In genomic region chr15:52383100-52383588, GRCh38 we compare ENCODE assay signal across 10 cellular contexts.
A peak's percentile ranks its signal among the peaks of the same experiment; 100 is the strongest.
DNase-seq lines count a peak whose midpoint lies in the region; ATAC-seq and TF ChIP-seq lines count a peak whose summit lies in the region.
"Had no signal": no experiment of that assay in that cellular context is flagged by ENCODE, and none has a peak within 500 bp of the region (broad histone marks: within the 10 kb centered on the region; RNA-seq: fewer than 3 reads in every experiment).

No MANE protein-coding gene starts in this region.

- H2BK120ac ChIP-seq in IMR-90 (ENCODE audit: low read depth, low read length): no peak overlapping the region

- in situ Hi-C loops in IMR-90 (cut with MboI; ENCODE audit: low sequenced_read_pairs): no loop called here

- no peak overlapping the region for H2BK5ac ChIP-seq in IMR-90 (ENCODE audit: low read depth, low read length, poor library complexity, severe bottlenecking)

- CTCF ChIA-PET in IMR-90 (lab: Yijun Ruan, JAX): no interaction called here

- DNase-seq in IMR-90 (peak; percentile 45), pulmonary artery endothelial cell (ENCODE audit: low read depth, low spot score) (peak; percentile 8), NCI-H524 (lab: John Stamatoyannopoulos, UW) (no peak), esophagus squamous epithelium (lab: John Stamatoyannopoulos, UW) (no peak)
- DNase-seq: NCI-H1436 treated with DMSO at 0.1 percent for 48 hours had no signal

- H2AFZ ChIP-seq in IMR-90 (replicated peaks; ENCODE audit: low read length, poor library complexity): no peak overlapping the region

- peaks cover 15% of the 10 kb centered on the region for H3K36me3 ChIP-seq in IMR-90 (ENCODE audit: control insufficient read depth, insufficient read depth, low read length)
- H3K36me3 ChIP-seq in esophagus squamous epithelium: peaks cover 0 to 80% (median 4%) of the 10 kb centered on the region in 3 donors

- H3K14ac ChIP-seq in IMR-90 (replicated peaks; ENCODE audit: low read depth, low read length): no peak overlapping the region

- WGBS in IMR-90 (ENCODE audit: extremely low coverage in 2 of 2, insufficient read length in 1 of 2), 2 experiments: no CpG with 5 or more reads among the region's 2 CpGs
- 82 to 84% methylated on average over 2 of the region's 2 CpGs for WGBS in esophagus squamous epithelium, 2 donors

- H2AK9ac ChIP-seq in IMR-90 (replicated peaks; ENCODE audit: low read depth, low read length, poor library complexity): no peak overlapping the region

- TF ChIP-seq RAD21 in IMR-90 (IDR thresholded peaks at IDR 0.05; ENCODE audit: low read length): no peak

- intact Hi-C loops in IMR-90 (cut with micrococcal nuclease): no loop called here
- intact Hi-C loops in esophagus squamous epithelium (cut with DNase I): no loop called here

- no peak overlapping the region for H3K4ac ChIP-seq in IMR-90 (ENCODE audit: low read depth, low read length)

- no peak overlapping the region for H2BK15ac ChIP-seq in IMR-90 (ENCODE audit: low read depth, low read length)

- no peaks in the 10 kb centered on the region for H4K20me1 ChIP-seq in IMR-90 (ENCODE audit: insufficient read depth, low read length)

- no peaks in the 10 kb centered on the region for H3K9me3 ChIP-seq in IMR-90 (ENCODE audit: control insufficient read depth, insufficient read depth, low read length)
- no peaks in the 10 kb centered on the region for H3K9me3 ChIP-seq in esophagus squamous epithelium
- H3K9me3 ChIP-seq: thoracic aorta had no signal

- H2AK5ac ChIP-seq in IMR-90 (ENCODE audit: low read depth, low read length): no peak overlapping the region

- peaks cover 3% of the 10 kb centered on the region; the same call in 1 of the 2 replicates for H3K4me1 ChIP-seq in IMR-90 (ENCODE audit: control insufficient read depth, insufficient read depth, low read length)
- no peaks in the 10 kb centered on the region for H3K4me1 ChIP-seq in esophagus squamous epithelium

- H3K9ac ChIP-seq in IMR-90 (ENCODE audit: low read depth, low read length): no peak overlapping the region

- H3K9me1 ChIP-seq in IMR-90 (ENCODE audit: insufficient read depth, low read length): peaks cover 5% of the 10 kb centered on the region; the same call in 1 of the 2 replicates

- TF ChIP-seq POLR2A in IMR-90 (IDR thresholded peaks at IDR 0.05; ENCODE audit: low read depth, low read length) (no peak), esophagus squamous epithelium (IDR thresholded peaks at IDR 0.05) (no peak)

- no peak overlapping the region for H4K91ac ChIP-seq in IMR-90 (ENCODE audit: insufficient read depth, low read depth, low read length)

- no TSS peak for BruUV-seq in IMR-90 (replicated peaks; lab: Mats Ljungman, UMichigan)

- H3K4me3 ChIP-seq in IMR-90 (ENCODE audit: insufficient read depth, low read depth, low read length) (no peak overlapping the region), esophagus squamous epithelium (no peak overlapping the region)
- H3K4me3 ChIP-seq: thoracic aorta had no signal

- H3K18ac ChIP-seq in IMR-90 (ENCODE audit: low read depth, low read length): no peak overlapping the region

- no peak overlapping the region for H3K23ac ChIP-seq in IMR-90 (ENCODE audit: low read depth, low read length)

- ATAC-seq in GM19025 (IDR thresholded peaks at IDR 0.05; ENCODE audit: low read depth, unreplicated experiment) (peak; percentile 36), HG02610 (IDR thresholded peaks at IDR 0.05; ENCODE audit: unreplicated experiment) (peak; percentile 39), IMR-90 (ENCODE audit: low read depth) (no peak), HG03025 (IDR thresholded peaks at IDR 0.05; ENCODE audit: low FRiP score, unreplicated experiment) (no peak)
- ATAC-seq: Panc1 had no signal

- no peak overlapping the region for H4K5ac ChIP-seq in IMR-90 (ENCODE audit: low read depth, low read length)

- H3K27ac ChIP-seq in IMR-90 (ENCODE audit: insufficient read depth, low read length) (no peak overlapping the region), esophagus squamous epithelium (no peak overlapping the region)
- H3K27ac ChIP-seq: thoracic aorta had no signal

- no peak overlapping the region for H4K8ac ChIP-seq in IMR-90 (ENCODE audit: low read depth in 2 of 2, low read length in 2 of 2)

- H3K56ac ChIP-seq in IMR-90 (ENCODE audit: extremely low read depth, insufficient read depth, low read length): no peak overlapping the region

- no peak overlapping the region for H2BK20ac ChIP-seq in IMR-90 (ENCODE audit: low read depth, low read length)

- no peaks in the 10 kb centered on the region for H3K79me1 ChIP-seq in IMR-90 (ENCODE audit: low read depth in 1 of 2, low read length in 2 of 2)

- dilution Hi-C loops in IMR-90 (cut with HindIII; ENCODE audit: low sequenced_read_pairs, unreplicated experiment): no loop called here

- TF ChIP-seq CTCF in IMR-90 (conservative IDR thresholded peaks at IDR 0.05; ENCODE audit: low read depth, low read length): no peak
- no peak for TF ChIP-seq CTCF in esophagus squamous epithelium (IDR thresholded peaks at IDR 0.05)

- POLR2A ChIA-PET in IMR-90 (lab: Charles Lee; ENCODE audit: unreplicated experiment): no interaction called here

- no peak overlapping the region for H3K4me2 ChIP-seq in IMR-90 (ENCODE audit: low read depth, low read length)

- no peaks in the 10 kb centered on the region for H3K27me3 ChIP-seq in IMR-90 (ENCODE audit: control insufficient read depth, insufficient read depth, low read length)
- no peaks in the 10 kb centered on the region for H3K27me3 ChIP-seq in esophagus squamous epithelium

TF ChIP-seq in IMR-90, 13 proteins besides CTCF, POLR2A, EP300 and RAD21:
- TF ChIP-seq ELK1 (IDR thresholded peaks at IDR 0.05; ENCODE audit: borderline replicate concordance, low read depth, low read length) (no peak), MAFK (IDR thresholded peaks at IDR 0.05; ENCODE audit: low read depth, low read length) (peak; percentile 43; the same call in 1 of the 2 replicates), MAZ (IDR thresholded peaks at IDR 0.05; ENCODE audit: borderline replicate concordance, low read depth, low read length) (no peak)
TF ChIP-seq in IMR-90: peak in this region for 1.

Comparison
In these comparisons a context has a peak if more than half of its experiments do, and no peak if none do; other contexts are left out.
1. ATAC-seq: peak in GM19025 (single experiment) and HG02610 (single experiment); none in IMR-90 (single experiment) and HG03025 (single experiment).
2. DNase-seq: peak in IMR-90 (single experiment) and pulmonary artery endothelial cell (single experiment); none in NCI-H524 (0 of 2) and esophagus squamous epithelium (single experiment).